In genomic region chr20:370977-371754, GRCh38 we compare ENCODE assay signal across 1 cellular context.
A peak's percentile ranks its signal among the peaks of the same experiment; 100 is the strongest.
TF ChIP-seq lines count a peak whose summit lies in the region.

No MANE protein-coding gene starts in this region.

TF ChIP-seq in HepG2, 621 proteins besides CTCF, POLR2A, EP300 and RAD21 (continued from another document and continues in another):
- TF ChIP-seq, protein P1, sequence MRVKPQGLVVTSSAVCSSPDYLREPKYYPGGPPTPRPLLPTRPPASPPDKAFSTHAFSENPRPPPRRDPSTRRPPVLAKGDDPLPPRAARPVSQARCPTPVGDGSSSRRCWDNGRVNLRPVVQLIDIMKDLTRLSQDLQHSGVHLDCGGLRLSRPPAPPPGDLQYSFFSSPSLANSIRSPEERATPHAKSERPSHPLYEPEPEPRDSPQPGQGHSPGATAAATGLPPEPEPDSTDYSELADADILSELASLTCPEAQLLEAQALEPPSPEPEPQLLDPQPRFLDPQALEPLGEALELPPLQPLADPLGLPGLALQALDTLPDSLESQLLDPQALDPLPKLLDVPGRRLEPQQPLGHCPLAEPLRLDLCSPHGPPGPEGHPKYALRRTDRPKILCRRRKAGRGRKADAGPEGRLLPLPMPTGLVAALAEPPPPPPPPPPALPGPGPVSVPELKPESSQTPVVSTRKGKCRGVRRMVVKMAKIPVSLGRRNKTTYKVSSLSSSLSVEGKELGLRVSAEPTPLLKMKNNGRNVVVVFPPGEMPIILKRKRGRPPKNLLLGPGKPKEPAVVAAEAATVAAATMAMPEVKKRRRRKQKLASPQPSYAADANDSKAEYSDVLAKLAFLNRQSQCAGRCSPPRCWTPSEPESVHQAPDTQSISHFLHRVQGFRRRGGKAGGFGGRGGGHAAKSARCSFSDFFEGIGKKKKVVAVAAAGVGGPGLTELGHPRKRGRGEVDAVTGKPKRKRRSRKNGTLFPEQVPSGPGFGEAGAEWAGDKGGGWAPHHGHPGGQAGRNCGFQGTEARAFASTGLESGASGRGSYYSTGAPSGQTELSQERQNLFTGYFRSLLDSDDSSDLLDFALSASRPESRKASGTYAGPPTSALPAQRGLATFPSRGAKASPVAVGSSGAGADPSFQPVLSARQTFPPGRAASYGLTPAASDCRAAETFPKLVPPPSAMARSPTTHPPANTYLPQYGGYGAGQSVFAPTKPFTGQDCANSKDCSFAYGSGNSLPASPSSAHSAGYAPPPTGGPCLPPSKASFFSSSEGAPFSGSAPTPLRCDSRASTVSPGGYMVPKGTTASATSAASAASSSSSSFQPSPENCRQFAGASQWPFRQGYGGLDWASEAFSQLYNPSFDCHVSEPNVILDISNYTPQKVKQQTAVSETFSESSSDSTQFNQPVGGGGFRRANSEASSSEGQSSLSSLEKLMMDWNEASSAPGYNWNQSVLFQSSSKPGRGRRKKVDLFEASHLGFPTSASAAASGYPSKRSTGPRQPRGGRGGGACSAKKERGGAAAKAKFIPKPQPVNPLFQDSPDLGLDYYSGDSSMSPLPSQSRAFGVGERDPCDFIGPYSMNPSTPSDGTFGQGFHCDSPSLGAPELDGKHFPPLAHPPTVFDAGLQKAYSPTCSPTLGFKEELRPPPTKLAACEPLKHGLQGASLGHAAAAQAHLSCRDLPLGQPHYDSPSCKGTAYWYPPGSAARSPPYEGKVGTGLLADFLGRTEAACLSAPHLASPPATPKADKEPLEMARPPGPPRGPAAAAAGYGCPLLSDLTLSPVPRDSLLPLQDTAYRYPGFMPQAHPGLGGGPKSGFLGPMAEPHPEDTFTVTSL (CRISPR knock-in tag; IDR thresholded peaks at IDR 0.05; ENCODE audit: borderline replicate concordance), result no peak; the same call in 1 of the 2 replicates
- no peak for TF ChIP-seq ZNF557 (CRISPR knock-in tag; IDR thresholded peaks at IDR 0.05)
- TF ChIP-seq NCOA5 (CRISPR knock-in tag; IDR thresholded peaks at IDR 0.05), result no peak
- TF ChIP-seq CHD2 (IDR thresholded peaks at IDR 0.05; ENCODE audit: low read depth, low read length), result no peak
- no peak for TF ChIP-seq NBN (conservative IDR thresholded peaks at IDR 0.05)
- no peak for TF ChIP-seq ZSCAN20 (CRISPR knock-in tag; IDR thresholded peaks at IDR 0.05; ENCODE audit: borderline replicate concordance)
- TF ChIP-seq NR1H2 (CRISPR knock-in tag; IDR thresholded peaks at IDR 0.05; ENCODE audit: borderline replicate concordance, low read depth), result no peak
- TF ChIP-seq BCL6 (CRISPR knock-in tag; IDR thresholded peaks at IDR 0.05), result no peak; the same call in 1 of the 2 replicates
- TF ChIP-seq, protein P2, sequence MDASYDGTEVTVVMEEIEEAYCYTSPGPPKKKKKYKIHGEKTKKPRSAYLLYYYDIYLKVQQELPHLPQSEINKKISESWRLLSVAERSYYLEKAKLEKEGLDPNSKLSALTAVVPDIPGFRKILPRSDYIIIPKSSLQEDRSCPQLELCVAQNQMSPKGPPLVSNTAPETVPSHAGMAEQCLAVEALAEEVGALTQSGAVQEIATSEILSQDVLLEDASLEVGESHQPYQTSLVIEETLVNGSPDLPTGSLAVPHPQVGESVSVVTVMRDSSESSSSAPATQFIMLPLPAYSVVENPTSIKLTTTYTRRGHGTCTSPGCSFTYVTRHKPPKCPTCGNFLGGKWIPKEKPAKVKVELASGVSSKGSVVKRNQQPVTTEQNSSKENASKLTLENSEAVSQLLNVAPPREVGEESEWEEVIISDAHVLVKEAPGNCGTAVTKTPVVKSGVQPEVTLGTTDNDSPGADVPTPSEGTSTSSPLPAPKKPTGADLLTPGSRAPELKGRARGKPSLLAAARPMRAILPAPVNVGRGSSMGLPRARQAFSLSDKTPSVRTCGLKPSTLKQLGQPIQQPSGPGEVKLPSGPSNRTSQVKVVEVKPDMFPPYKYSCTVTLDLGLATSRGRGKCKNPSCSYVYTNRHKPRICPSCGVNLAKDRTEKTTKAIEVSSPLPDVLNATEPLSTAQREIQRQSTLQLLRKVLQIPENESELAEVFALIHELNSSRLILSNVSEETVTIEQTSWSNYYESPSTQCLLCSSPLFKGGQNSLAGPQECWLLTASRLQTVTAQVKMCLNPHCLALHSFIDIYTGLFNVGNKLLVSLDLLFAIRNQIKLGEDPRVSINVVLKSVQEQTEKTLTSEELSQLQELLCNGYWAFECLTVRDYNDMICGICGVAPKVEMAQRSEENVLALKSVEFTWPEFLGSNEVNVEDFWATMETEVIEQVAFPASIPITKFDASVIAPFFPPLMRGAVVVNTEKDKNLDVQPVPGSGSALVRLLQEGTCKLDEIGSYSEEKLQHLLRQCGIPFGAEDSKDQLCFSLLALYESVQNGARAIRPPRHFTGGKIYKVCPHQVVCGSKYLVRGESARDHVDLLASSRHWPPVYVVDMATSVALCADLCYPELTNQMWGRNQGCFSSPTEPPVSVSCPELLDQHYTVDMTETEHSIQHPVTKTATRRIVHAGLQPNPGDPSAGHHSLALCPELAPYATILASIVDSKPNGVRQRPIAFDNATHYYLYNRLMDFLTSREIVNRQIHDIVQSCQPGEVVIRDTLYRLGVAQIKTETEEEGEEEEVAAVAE (CRISPR knock-in tag; IDR thresholded peaks at IDR 0.05; ENCODE audit: borderline replicate concordance), result no peak; the same call in 1 of the 2 replicates
- TF ChIP-seq, protein P3, sequence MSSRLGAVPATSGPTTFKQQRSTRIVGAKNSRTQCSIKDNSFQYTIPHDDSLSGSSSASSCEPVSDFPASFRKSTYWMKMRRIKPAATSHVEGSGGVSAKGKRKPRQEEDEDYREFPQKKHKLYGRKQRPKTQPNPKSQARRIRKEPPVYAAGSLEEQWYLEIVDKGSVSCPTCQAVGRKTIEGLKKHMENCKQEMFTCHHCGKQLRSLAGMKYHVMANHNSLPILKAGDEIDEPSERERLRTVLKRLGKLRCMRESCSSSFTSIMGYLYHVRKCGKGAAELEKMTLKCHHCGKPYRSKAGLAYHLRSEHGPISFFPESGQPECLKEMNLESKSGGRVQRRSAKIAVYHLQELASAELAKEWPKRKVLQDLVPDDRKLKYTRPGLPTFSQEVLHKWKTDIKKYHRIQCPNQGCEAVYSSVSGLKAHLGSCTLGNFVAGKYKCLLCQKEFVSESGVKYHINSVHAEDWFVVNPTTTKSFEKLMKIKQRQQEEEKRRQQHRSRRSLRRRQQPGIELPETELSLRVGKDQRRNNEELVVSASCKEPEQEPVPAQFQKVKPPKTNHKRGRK (CRISPR knock-in tag; IDR thresholded peaks at IDR 0.05), result no peak
- no peak for TF ChIP-seq XBP1 (CRISPR knock-in tag; IDR thresholded peaks at IDR 0.05)
- TF ChIP-seq ZNF251 (CRISPR knock-in tag; IDR thresholded peaks at IDR 0.05), result no peak
- TF ChIP-seq IRF2 (CRISPR knock-in tag; IDR thresholded peaks at IDR 0.05), result no peak
- no peak; the same call in 1 of the 2 replicates for TF ChIP-seq MEF2D (CRISPR knock-in tag; IDR thresholded peaks at IDR 0.05)
- TF ChIP-seq, protein P4, sequence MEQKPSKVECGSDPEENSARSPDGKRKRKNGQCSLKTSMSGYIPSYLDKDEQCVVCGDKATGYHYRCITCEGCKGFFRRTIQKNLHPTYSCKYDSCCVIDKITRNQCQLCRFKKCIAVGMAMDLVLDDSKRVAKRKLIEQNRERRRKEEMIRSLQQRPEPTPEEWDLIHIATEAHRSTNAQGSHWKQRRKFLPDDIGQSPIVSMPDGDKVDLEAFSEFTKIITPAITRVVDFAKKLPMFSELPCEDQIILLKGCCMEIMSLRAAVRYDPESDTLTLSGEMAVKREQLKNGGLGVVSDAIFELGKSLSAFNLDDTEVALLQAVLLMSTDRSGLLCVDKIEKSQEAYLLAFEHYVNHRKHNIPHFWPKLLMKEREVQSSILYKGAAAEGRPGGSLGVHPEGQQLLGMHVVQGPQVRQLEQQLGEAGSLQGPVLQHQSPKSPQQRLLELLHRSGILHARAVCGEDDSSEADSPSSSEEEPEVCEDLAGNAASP (CRISPR knock-in tag; IDR thresholded peaks at IDR 0.05; ENCODE audit: borderline replicate concordance), result peak; percentile 91; the same call in 1 of the 2 replicates
- no peak for TF ChIP-seq KLF13 (CRISPR knock-in tag; IDR thresholded peaks at IDR 0.05)
- TF ChIP-seq PBX3 (CRISPR knock-in tag; IDR thresholded peaks at IDR 0.05; ENCODE audit: borderline replicate concordance), result no peak
- no peak for TF ChIP-seq MTA1 (CRISPR knock-in tag; IDR thresholded peaks at IDR 0.05; ENCODE audit: borderline replicate concordance)
- TF ChIP-seq, protein P5, sequence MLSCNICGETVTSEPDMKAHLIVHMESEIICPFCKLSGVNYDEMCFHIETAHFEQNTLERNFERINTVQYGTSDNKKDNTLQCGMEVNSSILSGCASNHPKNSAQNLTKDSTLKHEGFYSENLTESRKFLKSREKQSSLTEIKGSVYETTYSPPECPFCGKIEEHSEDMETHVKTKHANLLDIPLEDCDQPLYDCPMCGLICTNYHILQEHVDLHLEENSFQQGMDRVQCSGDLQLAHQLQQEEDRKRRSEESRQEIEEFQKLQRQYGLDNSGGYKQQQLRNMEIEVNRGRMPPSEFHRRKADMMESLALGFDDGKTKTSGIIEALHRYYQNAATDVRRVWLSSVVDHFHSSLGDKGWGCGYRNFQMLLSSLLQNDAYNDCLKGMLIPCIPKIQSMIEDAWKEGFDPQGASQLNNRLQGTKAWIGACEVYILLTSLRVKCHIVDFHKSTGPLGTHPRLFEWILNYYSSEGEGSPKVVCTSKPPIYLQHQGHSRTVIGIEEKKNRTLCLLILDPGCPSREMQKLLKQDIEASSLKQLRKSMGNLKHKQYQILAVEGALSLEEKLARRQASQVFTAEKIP (CRISPR knock-in tag; IDR thresholded peaks at IDR 0.05; ENCODE audit: borderline replicate concordance), result no peak
- no peak for TF ChIP-seq SMAD3 (CRISPR knock-in tag; IDR thresholded peaks at IDR 0.05)
- no peak; the same call in 1 of the 2 replicates for TF ChIP-seq ZNF703 (CRISPR knock-in tag; IDR thresholded peaks at IDR 0.05; ENCODE audit: borderline replicate concordance)
- TF ChIP-seq HIVEP1 (CRISPR knock-in tag; IDR thresholded peaks at IDR 0.05), result no peak
- no peak for TF ChIP-seq ISX (CRISPR knock-in tag; conservative IDR thresholded peaks at IDR 0.05)
- 0 out of 2 replicates have a peak, but pooled peaks have one; percentile 41 for TF ChIP-seq KDM5B (CRISPR knock-in tag; IDR thresholded peaks at IDR 0.05; ENCODE audit: borderline replicate concordance)
- TF ChIP-seq ZBTB2 (CRISPR knock-in tag; IDR thresholded peaks at IDR 0.05; ENCODE audit: low read depth), result no peak
- no peak for TF ChIP-seq ZNF614 (CRISPR knock-in tag; IDR thresholded peaks at IDR 0.05; ENCODE audit: borderline replicate concordance)
- 0 out of 2 replicates have a peak, but pooled peaks have one; percentile 23 for TF ChIP-seq SP2 (CRISPR knock-in tag; IDR thresholded peaks at IDR 0.05)
- 0 out of 2 replicates have a peak, but pooled peaks have one; percentile 95 for TF ChIP-seq ZC3H4 (CRISPR knock-in tag; IDR thresholded peaks at IDR 0.05; ENCODE audit: borderline replicate concordance)
- TF ChIP-seq ZNF484 (CRISPR knock-in tag; IDR thresholded peaks at IDR 0.05; ENCODE audit: borderline replicate concordance, low read depth), result no peak
- no peak for TF ChIP-seq ZNF20 (CRISPR knock-in tag; IDR thresholded peaks at IDR 0.05)
- TF ChIP-seq RFX3 (CRISPR knock-in tag; IDR thresholded peaks at IDR 0.05), result no peak
- TF ChIP-seq MTERF4 (CRISPR knock-in tag; IDR thresholded peaks at IDR 0.05), result no peak
- TF ChIP-seq SALL1 (CRISPR knock-in tag; IDR thresholded peaks at IDR 0.05), result no peak; the same call in 1 of the 2 replicates
- no peak for TF ChIP-seq ZNF367 (CRISPR knock-in tag; IDR thresholded peaks at IDR 0.05; ENCODE audit: borderline replicate concordance)
- TF ChIP-seq ONECUT2 (CRISPR knock-in tag; IDR thresholded peaks at IDR 0.05), result no peak
- TF ChIP-seq SIX1 (CRISPR knock-in tag; IDR thresholded peaks at IDR 0.05; ENCODE audit: borderline replicate concordance), result no peak
- no peak for TF ChIP-seq TCF7 (IDR thresholded peaks at IDR 0.05; ENCODE audit: low read depth)
- 0 out of 2 replicates have a peak, but pooled peaks have one; percentile 14 for TF ChIP-seq ATRX (CRISPR knock-in tag; IDR thresholded peaks at IDR 0.05; ENCODE audit: borderline replicate concordance)
- no peak for TF ChIP-seq SRSF1 (optimal IDR thresholded peaks at IDR 0.05; ENCODE audit: low read depth, low read length)
- no peak for TF ChIP-seq ZBTB43 (CRISPR knock-in tag; conservative IDR thresholded peaks at IDR 0.05)
- TF ChIP-seq NFYC (CRISPR knock-in tag; IDR thresholded peaks at IDR 0.05), result no peak
- TF ChIP-seq SNAI1 (CRISPR knock-in tag; IDR thresholded peaks at IDR 0.05; ENCODE audit: borderline replicate concordance), result no peak
- TF ChIP-seq ZNF546 (CRISPR knock-in tag; conservative IDR thresholded peaks at IDR 0.05), result no peak
